ENCODE assay signal across 8 cellular contexts in the genomic region with DNA sequence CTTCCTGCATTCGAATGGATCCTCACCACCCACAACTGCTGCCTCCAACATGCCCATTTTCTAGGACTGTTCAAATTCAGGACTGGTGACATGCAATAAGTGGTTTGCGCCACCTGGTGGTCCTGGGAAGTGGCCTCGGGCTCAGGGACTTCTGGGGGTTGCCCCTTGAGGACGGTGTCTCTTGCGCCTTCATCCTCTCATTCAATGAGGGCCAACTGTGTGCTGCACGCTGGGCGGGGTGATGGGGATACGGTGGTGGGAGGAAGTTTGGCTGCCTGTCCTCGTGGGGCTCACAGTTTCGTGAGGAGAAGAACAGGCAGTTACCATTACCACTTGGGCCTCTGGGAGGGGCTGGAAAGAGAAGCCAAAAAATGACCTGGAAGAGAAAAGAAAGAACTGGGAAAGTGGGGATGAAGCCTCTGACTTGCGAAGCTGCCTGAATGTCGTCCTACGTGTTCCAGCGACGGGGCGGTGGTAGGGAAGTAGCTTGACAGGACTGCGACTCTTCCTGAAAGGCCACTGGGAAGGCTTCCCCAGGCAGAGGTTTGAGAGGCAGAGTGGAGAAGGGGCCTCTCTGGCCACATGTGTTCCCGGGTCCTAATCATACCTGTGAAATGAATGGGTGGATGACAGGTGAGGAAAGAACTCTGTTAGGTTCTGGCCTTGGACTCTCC. TPM values are rescaled to one million over a fixed set of nuclear protein-coding genes. Genes with fewer than 3 reads are reported as not detected.
DNase-seq lines count a peak whose midpoint lies in the region; ATAC-seq and TF ChIP-seq lines count a peak whose summit lies in the region.

No MANE protein-coding gene starts in this region.

- peak overlapping the region; percentile 30 for H3K4me3 Mint-ChIP-seq in activated naive CD4-positive, alpha-beta T cell treated with anti-CD3 and anti-CD28 coated beads, Interleukin-2, amount 50 U/mL, for 24 hours

- peaks cover 15% of the 10 kb centered on the region for H3K4me1 Mint-ChIP-seq in activated naive CD4-positive, alpha-beta T cell treated with anti-CD3 and anti-CD28 coated beads, Interleukin-2, amount 50 U/mL, for 24 hours

- H3K4me3 ChIP-seq in KMS-11 (IDR thresholded peaks at IDR 0.05; ENCODE audit: insufficient read depth, low read depth, low read length) (no peak overlapping the region), heart left ventricle (no peak overlapping the region)

- intact Hi-C loops in heart left ventricle (cut with DNase I) = loop anchor here (1.0 to 10.0 kb wide), 5 partner anchors 57 to 327 kb away; no protein-coding TSS in a partner anchor

- H4K20me1 ChIP-seq in KMS-11 (ENCODE audit: insufficient read depth) = no peaks in the 10 kb centered on the region

- no peaks in the 10 kb centered on the region for H3K79me2 ChIP-seq in KMS-11 (ENCODE audit: insufficient read depth, low read depth)

- no peaks in the 10 kb centered on the region for H3K36me3 ChIP-seq in KMS-11 (ENCODE audit: insufficient read depth)
- H3K36me3 ChIP-seq in heart left ventricle = no peaks in the 10 kb centered on the region

- no peak overlapping the region for H2AFZ ChIP-seq in KMS-11 (ENCODE audit: low read depth)

- DNase-seq in NCI-H748 (lab: John Stamatoyannopoulos, UW; ENCODE audit: unreplicated experiment) (peak; percentile 34), NCI-H748 treated with DMSO at 0.1 percent for 48 hours (lab: John Stamatoyannopoulos, UW) (no peak), heart left ventricle (peak; percentile 56 to 81 (median 70)), pulmonary artery endothelial cell (ENCODE audit: low read depth, low spot score) (peak; percentile 39)

- WGBS in heart left ventricle, 4 donors = 53 to 58% (median 54%) methylated on average over 18 of the region's 18 CpGs

- TF ChIP-seq POLR2A in heart left ventricle (IDR thresholded peaks at IDR 0.05) = no peak

- ATAC-seq in SK-N-SH treated with all-trans-retinoic acid at 6 μM for 48 hours (peak; percentile 88), heart left ventricle (peak in 2 of 4 donors; percentile 33 to 45), HG03108 (IDR thresholded peaks at IDR 0.05; ENCODE audit: unreplicated experiment) (no peak)

- peaks cover 6% of the 10 kb centered on the region for H3K27me3 Mint-ChIP-seq in activated naive CD4-positive, alpha-beta T cell treated with anti-CD3 and anti-CD28 coated beads, Interleukin-2, amount 50 U/mL, for 24 hours

- no peaks in the 10 kb centered on the region for H3K4me1 ChIP-seq in KMS-11 (ENCODE audit: low read depth, poor library complexity, severe bottlenecking)
- peaks cover 0 to 25% (median 9%) of the 10 kb centered on the region in 12 donors for H3K4me1 ChIP-seq in heart left ventricle

- peak; percentile 78 for TF ChIP-seq CTCF in KMS-11 (conservative IDR thresholded peaks at IDR 0.05; ENCODE audit: low read depth, low read length)
- TF ChIP-seq CTCF in heart left ventricle (IDR thresholded peaks at IDR 0.05) = peak; percentile 49 to 78 (median 66)

- H3K27me3 ChIP-seq in KMS-11 (ENCODE audit: insufficient read depth, low read depth) (no peaks in the 10 kb centered on the region), heart left ventricle (peaks cover 0 to 9% (median 0%) of the 10 kb centered on the region in 9 donors)

- H3K27ac ChIP-seq in KMS-11 (no peak overlapping the region), heart left ventricle (no peak overlapping the region)

- H3K9ac ChIP-seq in KMS-11 = no peak overlapping the region

- H3K9me3 ChIP-seq in heart left ventricle = no peaks in the 10 kb centered on the region

- no peaks in the 10 kb centered on the region for H3K9me3 Mint-ChIP-seq in activated naive CD4-positive, alpha-beta T cell treated with anti-CD3 and anti-CD28 coated beads, Interleukin-2, amount 50 U/mL, for 24 hours

- no peaks in the 10 kb centered on the region for H3K36me3 Mint-ChIP-seq in activated naive CD4-positive, alpha-beta T cell treated with anti-CD3 and anti-CD28 coated beads, Interleukin-2, amount 50 U/mL, for 24 hours

- H3K4me2 ChIP-seq in KMS-11 = no peak overlapping the region

- no peak overlapping the region for H3K27ac Mint-ChIP-seq in activated naive CD4-positive, alpha-beta T cell treated with anti-CD3 and anti-CD28 coated beads, Interleukin-2, amount 50 U/mL, for 24 hours

TF ChIP-seq in SK-N-SH treated with all-trans-retinoic acid at 6 μM for 48 hours, 23 proteins besides CTCF, POLR2A, EP300 and RAD21:
- no peak for TF ChIP-seq ARNTL (CRISPR knock-in tag; IDR thresholded peaks at IDR 0.05; ENCODE audit: borderline replicate concordance, low read depth)

RNA-seq across cellular contexts. Expression of a gene that starts 49.0 kb away (rescaled TPM):
- total RNA-seq in heart left ventricle = under 1 TPM in 2 of 9 donors, not detected in 7; 0.04 to 0.11 TPM
- under 1 TPM in 1 of 2 donors, not detected in 1; 0.04 TPM for polyA plus RNA-seq in heart left ventricle
- under 0.01 TPM in 1 of 2 replicates, not detected in the other for total RNA-seq in pulmonary artery endothelial cell
